Comparison of ENCODE assay signal across 1 cellular context in the genomic region with DNA sequence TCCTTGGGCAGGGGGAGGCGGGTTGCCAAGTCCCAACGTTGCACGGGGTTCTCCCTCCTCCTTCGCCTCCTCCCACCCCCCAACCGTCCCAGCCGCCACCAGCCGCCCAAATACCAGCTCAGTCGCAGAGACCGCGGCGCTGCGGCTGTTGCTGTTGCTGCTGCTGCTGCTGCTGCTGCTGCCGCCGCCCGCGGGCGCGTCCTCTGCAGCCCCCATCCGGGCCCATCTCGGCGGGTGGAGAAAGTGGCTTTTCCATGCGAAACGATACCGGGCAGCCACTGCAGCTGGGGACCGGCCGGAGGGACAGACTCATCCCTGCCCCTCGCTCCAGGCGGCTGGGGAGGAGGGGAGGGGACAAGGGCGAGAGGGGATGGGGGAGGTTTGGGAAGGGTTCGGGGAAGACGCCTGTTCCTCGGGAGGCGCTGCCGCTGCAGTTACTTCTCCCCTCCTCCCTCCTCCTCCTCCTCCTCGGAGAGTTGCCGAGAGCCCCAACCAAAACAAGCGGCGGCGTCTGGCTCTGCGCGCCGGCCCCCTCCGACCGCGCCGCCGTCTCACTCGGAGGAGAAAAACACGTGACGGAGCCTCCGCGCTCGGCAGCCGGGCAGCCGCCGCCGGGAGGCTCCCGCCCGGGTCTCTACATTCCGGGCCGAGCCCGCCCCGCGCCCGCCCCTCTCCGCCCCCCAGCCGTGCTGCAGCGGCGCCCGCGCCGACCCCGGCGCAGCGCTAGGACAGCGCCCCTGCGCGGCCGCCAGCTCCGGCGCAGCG.
TF ChIP-seq lines count a peak whose summit lies in the region.

A gene with protein sequence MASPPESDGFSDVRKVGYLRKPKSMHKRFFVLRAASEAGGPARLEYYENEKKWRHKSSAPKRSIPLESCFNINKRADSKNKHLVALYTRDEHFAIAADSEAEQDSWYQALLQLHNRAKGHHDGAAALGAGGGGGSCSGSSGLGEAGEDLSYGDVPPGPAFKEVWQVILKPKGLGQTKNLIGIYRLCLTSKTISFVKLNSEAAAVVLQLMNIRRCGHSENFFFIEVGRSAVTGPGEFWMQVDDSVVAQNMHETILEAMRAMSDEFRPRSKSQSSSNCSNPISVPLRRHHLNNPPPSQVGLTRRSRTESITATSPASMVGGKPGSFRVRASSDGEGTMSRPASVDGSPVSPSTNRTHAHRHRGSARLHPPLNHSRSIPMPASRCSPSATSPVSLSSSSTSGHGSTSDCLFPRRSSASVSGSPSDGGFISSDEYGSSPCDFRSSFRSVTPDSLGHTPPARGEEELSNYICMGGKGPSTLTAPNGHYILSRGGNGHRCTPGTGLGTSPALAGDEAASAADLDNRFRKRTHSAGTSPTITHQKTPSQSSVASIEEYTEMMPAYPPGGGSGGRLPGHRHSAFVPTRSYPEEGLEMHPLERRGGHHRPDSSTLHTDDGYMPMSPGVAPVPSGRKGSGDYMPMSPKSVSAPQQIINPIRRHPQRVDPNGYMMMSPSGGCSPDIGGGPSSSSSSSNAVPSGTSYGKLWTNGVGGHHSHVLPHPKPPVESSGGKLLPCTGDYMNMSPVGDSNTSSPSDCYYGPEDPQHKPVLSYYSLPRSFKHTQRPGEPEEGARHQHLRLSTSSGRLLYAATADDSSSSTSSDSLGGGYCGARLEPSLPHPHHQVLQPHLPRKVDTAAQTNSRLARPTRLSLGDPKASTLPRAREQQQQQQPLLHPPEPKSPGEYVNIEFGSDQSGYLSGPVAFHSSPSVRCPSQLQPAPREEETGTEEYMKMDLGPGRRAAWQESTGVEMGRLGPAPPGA (N-terminal part only) (minus strand): TSS at position 610 of the 765 bp plus-strand sequence. CDS start 1,082 bp downstream, outside the sequence.

TF ChIP-seq in HepG2, 621 proteins besides CTCF, POLR2A, EP300 and RAD21 (continued from another document and continues in another):
- TF ChIP-seq, protein P1, sequence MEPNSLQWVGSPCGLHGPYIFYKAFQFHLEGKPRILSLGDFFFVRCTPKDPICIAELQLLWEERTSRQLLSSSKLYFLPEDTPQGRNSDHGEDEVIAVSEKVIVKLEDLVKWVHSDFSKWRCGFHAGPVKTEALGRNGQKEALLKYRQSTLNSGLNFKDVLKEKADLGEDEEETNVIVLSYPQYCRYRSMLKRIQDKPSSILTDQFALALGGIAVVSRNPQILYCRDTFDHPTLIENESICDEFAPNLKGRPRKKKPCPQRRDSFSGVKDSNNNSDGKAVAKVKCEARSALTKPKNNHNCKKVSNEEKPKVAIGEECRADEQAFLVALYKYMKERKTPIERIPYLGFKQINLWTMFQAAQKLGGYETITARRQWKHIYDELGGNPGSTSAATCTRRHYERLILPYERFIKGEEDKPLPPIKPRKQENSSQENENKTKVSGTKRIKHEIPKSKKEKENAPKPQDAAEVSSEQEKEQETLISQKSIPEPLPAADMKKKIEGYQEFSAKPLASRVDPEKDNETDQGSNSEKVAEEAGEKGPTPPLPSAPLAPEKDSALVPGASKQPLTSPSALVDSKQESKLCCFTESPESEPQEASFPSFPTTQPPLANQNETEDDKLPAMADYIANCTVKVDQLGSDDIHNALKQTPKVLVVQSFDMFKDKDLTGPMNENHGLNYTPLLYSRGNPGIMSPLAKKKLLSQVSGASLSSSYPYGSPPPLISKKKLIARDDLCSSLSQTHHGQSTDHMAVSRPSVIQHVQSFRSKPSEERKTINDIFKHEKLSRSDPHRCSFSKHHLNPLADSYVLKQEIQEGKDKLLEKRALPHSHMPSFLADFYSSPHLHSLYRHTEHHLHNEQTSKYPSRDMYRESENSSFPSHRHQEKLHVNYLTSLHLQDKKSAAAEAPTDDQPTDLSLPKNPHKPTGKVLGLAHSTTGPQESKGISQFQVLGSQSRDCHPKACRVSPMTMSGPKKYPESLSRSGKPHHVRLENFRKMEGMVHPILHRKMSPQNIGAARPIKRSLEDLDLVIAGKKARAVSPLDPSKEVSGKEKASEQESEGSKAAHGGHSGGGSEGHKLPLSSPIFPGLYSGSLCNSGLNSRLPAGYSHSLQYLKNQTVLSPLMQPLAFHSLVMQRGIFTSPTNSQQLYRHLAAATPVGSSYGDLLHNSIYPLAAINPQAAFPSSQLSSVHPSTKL (CRISPR knock-in tag; IDR thresholded peaks at IDR 0.05), result peak; percentile 63
- TF ChIP-seq SP5 (CRISPR knock-in tag; IDR thresholded peaks at IDR 0.05; ENCODE audit: borderline replicate concordance, low read depth), result peak; percentile 69
- TF ChIP-seq, protein P2, sequence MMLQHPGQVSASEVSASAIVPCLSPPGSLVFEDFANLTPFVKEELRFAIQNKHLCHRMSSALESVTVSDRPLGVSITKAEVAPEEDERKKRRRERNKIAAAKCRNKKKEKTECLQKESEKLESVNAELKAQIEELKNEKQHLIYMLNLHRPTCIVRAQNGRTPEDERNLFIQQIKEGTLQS (CRISPR knock-in tag; IDR thresholded peaks at IDR 0.05), result no peak
- TF ChIP-seq ZNF563 (CRISPR knock-in tag; IDR thresholded peaks at IDR 0.05), result peak; percentile 66; the same call in 1 of the 2 replicates
- TF ChIP-seq, protein P3, sequence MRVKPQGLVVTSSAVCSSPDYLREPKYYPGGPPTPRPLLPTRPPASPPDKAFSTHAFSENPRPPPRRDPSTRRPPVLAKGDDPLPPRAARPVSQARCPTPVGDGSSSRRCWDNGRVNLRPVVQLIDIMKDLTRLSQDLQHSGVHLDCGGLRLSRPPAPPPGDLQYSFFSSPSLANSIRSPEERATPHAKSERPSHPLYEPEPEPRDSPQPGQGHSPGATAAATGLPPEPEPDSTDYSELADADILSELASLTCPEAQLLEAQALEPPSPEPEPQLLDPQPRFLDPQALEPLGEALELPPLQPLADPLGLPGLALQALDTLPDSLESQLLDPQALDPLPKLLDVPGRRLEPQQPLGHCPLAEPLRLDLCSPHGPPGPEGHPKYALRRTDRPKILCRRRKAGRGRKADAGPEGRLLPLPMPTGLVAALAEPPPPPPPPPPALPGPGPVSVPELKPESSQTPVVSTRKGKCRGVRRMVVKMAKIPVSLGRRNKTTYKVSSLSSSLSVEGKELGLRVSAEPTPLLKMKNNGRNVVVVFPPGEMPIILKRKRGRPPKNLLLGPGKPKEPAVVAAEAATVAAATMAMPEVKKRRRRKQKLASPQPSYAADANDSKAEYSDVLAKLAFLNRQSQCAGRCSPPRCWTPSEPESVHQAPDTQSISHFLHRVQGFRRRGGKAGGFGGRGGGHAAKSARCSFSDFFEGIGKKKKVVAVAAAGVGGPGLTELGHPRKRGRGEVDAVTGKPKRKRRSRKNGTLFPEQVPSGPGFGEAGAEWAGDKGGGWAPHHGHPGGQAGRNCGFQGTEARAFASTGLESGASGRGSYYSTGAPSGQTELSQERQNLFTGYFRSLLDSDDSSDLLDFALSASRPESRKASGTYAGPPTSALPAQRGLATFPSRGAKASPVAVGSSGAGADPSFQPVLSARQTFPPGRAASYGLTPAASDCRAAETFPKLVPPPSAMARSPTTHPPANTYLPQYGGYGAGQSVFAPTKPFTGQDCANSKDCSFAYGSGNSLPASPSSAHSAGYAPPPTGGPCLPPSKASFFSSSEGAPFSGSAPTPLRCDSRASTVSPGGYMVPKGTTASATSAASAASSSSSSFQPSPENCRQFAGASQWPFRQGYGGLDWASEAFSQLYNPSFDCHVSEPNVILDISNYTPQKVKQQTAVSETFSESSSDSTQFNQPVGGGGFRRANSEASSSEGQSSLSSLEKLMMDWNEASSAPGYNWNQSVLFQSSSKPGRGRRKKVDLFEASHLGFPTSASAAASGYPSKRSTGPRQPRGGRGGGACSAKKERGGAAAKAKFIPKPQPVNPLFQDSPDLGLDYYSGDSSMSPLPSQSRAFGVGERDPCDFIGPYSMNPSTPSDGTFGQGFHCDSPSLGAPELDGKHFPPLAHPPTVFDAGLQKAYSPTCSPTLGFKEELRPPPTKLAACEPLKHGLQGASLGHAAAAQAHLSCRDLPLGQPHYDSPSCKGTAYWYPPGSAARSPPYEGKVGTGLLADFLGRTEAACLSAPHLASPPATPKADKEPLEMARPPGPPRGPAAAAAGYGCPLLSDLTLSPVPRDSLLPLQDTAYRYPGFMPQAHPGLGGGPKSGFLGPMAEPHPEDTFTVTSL (CRISPR knock-in tag; IDR thresholded peaks at IDR 0.05; ENCODE audit: borderline replicate concordance), result no peak
- TF ChIP-seq, protein P4, sequence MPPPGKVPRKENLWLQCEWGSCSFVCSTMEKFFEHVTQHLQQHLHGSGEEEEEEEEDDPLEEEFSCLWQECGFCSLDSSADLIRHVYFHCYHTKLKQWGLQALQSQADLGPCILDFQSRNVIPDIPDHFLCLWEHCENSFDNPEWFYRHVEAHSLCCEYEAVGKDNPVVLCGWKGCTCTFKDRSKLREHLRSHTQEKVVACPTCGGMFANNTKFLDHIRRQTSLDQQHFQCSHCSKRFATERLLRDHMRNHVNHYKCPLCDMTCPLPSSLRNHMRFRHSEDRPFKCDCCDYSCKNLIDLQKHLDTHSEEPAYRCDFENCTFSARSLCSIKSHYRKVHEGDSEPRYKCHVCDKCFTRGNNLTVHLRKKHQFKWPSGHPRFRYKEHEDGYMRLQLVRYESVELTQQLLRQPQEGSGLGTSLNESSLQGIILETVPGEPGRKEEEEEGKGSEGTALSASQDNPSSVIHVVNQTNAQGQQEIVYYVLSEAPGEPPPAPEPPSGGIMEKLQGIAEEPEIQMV (CRISPR knock-in tag; IDR thresholded peaks at IDR 0.05; ENCODE audit: low read depth), result no peak
- no peak; the same call in 1 of the 2 replicates for TF ChIP-seq ZNF724P (CRISPR knock-in tag; IDR thresholded peaks at IDR 0.05; ENCODE audit: borderline replicate concordance)
- TF ChIP-seq, protein P5, sequence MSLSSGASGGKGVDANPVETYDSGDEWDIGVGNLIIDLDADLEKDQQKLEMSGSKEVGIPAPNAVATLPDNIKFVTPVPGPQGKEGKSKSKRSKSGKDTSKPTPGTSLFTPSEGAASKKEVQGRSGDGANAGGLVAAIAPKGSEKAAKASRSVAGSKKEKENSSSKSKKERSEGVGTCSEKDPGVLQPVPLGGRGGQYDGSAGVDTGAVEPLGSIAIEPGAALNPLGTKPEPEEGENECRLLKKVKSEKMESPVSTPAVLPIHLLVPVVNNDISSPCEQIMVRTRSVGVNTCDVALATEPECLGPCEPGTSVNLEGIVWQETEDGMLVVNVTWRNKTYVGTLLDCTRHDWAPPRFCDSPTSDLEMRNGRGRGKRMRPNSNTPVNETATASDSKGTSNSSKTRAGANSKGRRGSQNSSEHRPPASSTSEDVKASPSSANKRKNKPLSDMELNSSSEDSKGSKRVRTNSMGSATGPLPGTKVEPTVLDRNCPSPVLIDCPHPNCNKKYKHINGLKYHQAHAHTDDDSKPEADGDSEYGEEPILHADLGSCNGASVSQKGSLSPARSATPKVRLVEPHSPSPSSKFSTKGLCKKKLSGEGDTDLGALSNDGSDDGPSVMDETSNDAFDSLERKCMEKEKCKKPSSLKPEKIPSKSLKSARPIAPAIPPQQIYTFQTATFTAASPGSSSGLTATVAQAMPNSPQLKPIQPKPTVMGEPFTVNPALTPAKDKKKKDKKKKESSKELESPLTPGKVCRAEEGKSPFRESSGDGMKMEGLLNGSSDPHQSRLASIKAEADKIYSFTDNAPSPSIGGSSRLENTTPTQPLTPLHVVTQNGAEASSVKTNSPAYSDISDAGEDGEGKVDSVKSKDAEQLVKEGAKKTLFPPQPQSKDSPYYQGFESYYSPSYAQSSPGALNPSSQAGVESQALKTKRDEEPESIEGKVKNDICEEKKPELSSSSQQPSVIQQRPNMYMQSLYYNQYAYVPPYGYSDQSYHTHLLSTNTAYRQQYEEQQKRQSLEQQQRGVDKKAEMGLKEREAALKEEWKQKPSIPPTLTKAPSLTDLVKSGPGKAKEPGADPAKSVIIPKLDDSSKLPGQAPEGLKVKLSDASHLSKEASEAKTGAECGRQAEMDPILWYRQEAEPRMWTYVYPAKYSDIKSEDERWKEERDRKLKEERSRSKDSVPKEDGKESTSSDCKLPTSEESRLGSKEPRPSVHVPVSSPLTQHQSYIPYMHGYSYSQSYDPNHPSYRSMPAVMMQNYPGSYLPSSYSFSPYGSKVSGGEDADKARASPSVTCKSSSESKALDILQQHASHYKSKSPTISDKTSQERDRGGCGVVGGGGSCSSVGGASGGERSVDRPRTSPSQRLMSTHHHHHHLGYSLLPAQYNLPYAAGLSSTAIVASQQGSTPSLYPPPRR (CRISPR knock-in tag; IDR thresholded peaks at IDR 0.05; ENCODE audit: borderline replicate concordance), result 0 out of 2 replicates have a peak, but pooled peaks have one; percentile 44
- TF ChIP-seq, protein P6, sequence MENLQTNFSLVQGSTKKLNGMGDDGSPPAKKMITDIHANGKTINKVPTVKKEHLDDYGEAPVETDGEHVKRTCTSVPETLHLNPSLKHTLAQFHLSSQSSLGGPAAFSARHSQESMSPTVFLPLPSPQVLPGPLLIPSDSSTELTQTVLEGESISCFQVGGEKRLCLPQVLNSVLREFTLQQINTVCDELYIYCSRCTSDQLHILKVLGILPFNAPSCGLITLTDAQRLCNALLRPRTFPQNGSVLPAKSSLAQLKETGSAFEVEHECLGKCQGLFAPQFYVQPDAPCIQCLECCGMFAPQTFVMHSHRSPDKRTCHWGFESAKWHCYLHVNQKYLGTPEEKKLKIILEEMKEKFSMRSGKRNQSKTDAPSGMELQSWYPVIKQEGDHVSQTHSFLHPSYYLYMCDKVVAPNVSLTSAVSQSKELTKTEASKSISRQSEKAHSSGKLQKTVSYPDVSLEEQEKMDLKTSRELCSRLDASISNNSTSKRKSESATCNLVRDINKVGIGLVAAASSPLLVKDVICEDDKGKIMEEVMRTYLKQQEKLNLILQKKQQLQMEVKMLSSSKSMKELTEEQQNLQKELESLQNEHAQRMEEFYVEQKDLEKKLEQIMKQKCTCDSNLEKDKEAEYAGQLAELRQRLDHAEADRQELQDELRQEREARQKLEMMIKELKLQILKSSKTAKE (CRISPR knock-in tag; IDR thresholded peaks at IDR 0.05; ENCODE audit: borderline replicate concordance), result 0 out of 2 replicates have a peak, but pooled peaks have one; percentile 4
- TF ChIP-seq FOXK1 (CRISPR knock-in tag; IDR thresholded peaks at IDR 0.05; ENCODE audit: borderline replicate concordance, low read depth), result peak; percentile 59; the same call in 1 of the 2 replicates
- peak; percentile 29; the same call in 1 of the 2 replicates for TF ChIP-seq RARA (CRISPR knock-in tag; IDR thresholded peaks at IDR 0.05)
- 0 out of 2 replicates have a peak, but pooled peaks have one; percentile 38 for TF ChIP-seq MAFG (CRISPR knock-in tag; IDR thresholded peaks at IDR 0.05)
- TF ChIP-seq, protein P7, sequence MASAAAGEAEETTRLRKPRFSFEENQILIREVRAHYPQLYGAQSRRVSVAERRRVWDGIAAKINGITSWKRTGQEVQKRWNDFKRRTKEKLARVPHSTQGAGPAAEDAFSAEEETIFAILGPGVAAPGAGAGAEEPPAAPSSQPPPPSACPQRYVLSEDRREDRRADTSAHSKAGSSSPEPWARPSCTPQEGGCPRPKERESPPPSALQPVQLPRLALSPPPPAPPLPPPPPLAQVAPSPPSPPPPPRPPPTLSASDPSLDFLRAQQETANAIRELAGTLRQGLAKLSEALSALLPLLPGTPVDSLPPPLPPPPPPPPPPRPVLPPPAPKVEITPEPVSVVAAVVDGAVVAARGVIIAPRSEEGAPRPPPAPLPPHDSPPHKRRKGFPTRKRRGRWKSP (CRISPR knock-in tag; IDR thresholded peaks at IDR 0.05), result peak; percentile 17; the same call in 1 of the 2 replicates
- 0 out of 2 replicates have a peak, but pooled peaks have one; percentile 42 for TF ChIP-seq GLI4 (CRISPR knock-in tag; IDR thresholded peaks at IDR 0.05; ENCODE audit: borderline replicate concordance)
- peak; percentile 45; the same call in 1 of the 2 replicates for TF ChIP-seq JDP2 (CRISPR knock-in tag; IDR thresholded peaks at IDR 0.05; ENCODE audit: borderline replicate concordance)
